ENCODE assay signal across 1 cellular context in the genomic region with DNA sequence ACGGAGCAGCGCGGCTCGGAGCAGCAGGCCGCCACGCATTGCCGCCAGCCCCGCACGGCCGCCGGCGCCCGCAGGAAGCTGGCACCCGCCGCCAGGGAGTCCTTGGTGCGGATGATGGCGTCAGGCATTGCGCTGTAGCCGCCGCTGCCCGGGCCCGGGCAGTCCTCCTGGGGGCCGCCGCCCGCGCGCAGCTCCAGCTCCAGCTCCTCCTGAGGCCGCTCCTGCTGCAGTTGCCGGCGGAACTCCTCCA.
TF ChIP-seq lines count a peak whose summit lies in the region.

No MANE protein-coding gene starts in this region.

TF ChIP-seq in HepG2, 621 proteins besides CTCF, POLR2A, EP300 and RAD21 (continues in another document):
- TF ChIP-seq, protein P1, sequence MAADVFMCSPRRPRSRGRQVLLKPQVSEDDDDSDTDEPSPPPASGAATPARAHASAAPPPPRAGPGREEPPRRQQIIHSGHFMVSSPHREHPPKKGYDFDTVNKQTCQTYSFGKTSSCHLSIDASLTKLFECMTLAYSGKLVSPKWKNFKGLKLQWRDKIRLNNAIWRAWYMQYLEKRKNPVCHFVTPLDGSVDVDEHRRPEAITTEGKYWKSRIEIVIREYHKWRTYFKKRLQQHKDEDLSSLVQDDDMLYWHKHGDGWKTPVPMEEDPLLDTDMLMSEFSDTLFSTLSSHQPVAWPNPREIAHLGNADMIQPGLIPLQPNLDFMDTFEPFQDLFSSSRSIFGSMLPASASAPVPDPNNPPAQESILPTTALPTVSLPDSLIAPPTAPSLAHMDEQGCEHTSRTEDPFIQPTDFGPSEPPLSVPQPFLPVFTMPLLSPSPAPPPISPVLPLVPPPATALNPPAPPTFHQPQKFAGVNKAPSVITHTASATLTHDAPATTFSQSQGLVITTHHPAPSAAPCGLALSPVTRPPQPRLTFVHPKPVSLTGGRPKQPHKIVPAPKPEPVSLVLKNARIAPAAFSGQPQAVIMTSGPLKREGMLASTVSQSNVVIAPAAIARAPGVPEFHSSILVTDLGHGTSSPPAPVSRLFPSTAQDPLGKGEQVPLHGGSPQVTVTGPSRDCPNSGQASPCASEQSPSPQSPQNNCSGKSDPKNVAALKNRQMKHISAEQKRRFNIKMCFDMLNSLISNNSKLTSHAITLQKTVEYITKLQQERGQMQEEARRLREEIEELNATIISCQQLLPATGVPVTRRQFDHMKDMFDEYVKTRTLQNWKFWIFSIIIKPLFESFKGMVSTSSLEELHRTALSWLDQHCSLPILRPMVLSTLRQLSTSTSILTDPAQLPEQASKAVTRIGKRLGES (CRISPR knock-in tag; IDR thresholded peaks at IDR 0.05; ENCODE audit: borderline replicate concordance) = no peak
- TF ChIP-seq ZNF12 (CRISPR knock-in tag; IDR thresholded peaks at IDR 0.05) (0 out of 2 replicates have a peak, but pooled peaks have one; percentile 1), SNRNP70 (IDR thresholded peaks at IDR 0.05; ENCODE audit: low read depth, low read length) (no peak), ZNF816 (CRISPR knock-in tag; IDR thresholded peaks at IDR 0.05; ENCODE audit: borderline replicate concordance) (no peak), ZNF441 (CRISPR knock-in tag; IDR thresholded peaks at IDR 0.05; ENCODE audit: borderline replicate concordance) (0 out of 2 replicates have a peak, but pooled peaks have one; percentile 1), ZNF292 (CRISPR knock-in tag; IDR thresholded peaks at IDR 0.05; ENCODE audit: borderline replicate concordance, low read depth) (no peak), JUN (CRISPR knock-in tag; IDR thresholded peaks at IDR 0.05) (no peak), CBFB (CRISPR knock-in tag; IDR thresholded peaks at IDR 0.05) (no peak), KAT8 (CRISPR knock-in tag; IDR thresholded peaks at IDR 0.05) (no peak), YEATS4 (CRISPR knock-in tag; IDR thresholded peaks at IDR 0.05; ENCODE audit: borderline replicate concordance) (no peak), SUZ12 (IDR thresholded peaks at IDR 0.05; ENCODE audit: low read depth, low read length) (no peak), ZMYM4 (CRISPR knock-in tag; IDR thresholded peaks at IDR 0.05) (no peak), KDM5B (CRISPR knock-in tag; IDR thresholded peaks at IDR 0.05; ENCODE audit: borderline replicate concordance) (0 out of 2 replicates have a peak, but pooled peaks have one; percentile 21), FLYWCH1 (CRISPR knock-in tag; IDR thresholded peaks at IDR 0.05) (no peak), MIER2 (CRISPR knock-in tag; IDR thresholded peaks at IDR 0.05) (no peak), KMT2A (CRISPR knock-in tag; IDR thresholded peaks at IDR 0.05) (peak; percentile 9; the same call in 1 of the 2 replicates), ATRX (CRISPR knock-in tag; IDR thresholded peaks at IDR 0.05; ENCODE audit: borderline replicate concordance) (no peak), STAT5B (CRISPR knock-in tag; IDR thresholded peaks at IDR 0.05) (no peak), ZNF274 (CRISPR knock-in tag; IDR thresholded peaks at IDR 0.05) (no peak), ZNF776 (CRISPR knock-in tag; IDR thresholded peaks at IDR 0.05) (peak; percentile 46; the same call in 1 of the 2 replicates), SRSF1 (optimal IDR thresholded peaks at IDR 0.05; ENCODE audit: low read depth, low read length) (no peak), MTA1 (CRISPR knock-in tag; IDR thresholded peaks at IDR 0.05; ENCODE audit: borderline replicate concordance) (0 out of 2 replicates have a peak, but pooled peaks have one; percentile 3), BHLHE40 (IDR thresholded peaks at IDR 0.05; ENCODE audit: low read length) (0 out of 2 replicates have a peak, but pooled peaks have one; percentile 12), ZNF180 (CRISPR knock-in tag; IDR thresholded peaks at IDR 0.05; ENCODE audit: borderline replicate concordance, low read depth) (no peak), POLR2G (IDR thresholded peaks at IDR 0.05; ENCODE audit: low read depth, low read length) (no peak)
- TF ChIP-seq, protein P2, sequence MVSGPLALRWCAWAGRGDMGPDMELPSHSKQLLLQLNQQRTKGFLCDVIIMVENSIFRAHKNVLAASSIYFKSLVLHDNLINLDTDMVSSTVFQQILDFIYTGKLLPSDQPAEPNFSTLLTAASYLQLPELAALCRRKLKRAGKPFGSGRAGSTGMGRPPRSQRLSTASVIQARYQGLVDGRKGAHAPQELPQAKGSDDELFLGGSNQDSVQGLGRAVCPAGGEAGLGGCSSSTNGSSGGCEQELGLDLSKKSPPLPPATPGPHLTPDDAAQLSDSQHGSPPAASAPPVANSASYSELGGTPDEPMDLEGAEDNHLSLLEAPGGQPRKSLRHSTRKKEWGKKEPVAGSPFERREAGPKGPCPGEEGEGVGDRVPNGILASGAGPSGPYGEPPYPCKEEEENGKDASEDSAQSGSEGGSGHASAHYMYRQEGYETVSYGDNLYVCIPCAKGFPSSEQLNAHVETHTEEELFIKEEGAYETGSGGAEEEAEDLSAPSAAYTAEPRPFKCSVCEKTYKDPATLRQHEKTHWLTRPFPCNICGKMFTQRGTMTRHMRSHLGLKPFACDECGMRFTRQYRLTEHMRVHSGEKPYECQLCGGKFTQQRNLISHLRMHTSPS (CRISPR knock-in tag; IDR thresholded peaks at IDR 0.05; ENCODE audit: low read depth) = no peak
- TF ChIP-seq, protein P3, sequence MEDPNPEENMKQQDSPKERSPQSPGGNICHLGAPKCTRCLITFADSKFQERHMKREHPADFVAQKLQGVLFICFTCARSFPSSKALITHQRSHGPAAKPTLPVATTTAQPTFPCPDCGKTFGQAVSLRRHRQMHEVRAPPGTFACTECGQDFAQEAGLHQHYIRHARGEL (CRISPR knock-in tag; IDR thresholded peaks at IDR 0.05) = no peak
- TF ChIP-seq, protein P4, sequence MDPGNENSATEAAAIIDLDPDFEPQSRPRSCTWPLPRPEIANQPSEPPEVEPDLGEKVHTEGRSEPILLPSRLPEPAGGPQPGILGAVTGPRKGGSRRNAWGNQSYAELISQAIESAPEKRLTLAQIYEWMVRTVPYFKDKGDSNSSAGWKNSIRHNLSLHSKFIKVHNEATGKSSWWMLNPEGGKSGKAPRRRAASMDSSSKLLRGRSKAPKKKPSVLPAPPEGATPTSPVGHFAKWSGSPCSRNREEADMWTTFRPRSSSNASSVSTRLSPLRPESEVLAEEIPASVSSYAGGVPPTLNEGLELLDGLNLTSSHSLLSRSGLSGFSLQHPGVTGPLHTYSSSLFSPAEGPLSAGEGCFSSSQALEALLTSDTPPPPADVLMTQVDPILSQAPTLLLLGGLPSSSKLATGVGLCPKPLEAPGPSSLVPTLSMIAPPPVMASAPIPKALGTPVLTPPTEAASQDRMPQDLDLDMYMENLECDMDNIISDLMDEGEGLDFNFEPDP (CRISPR knock-in tag; conservative IDR thresholded peaks at IDR 0.05) = 0 out of 2 replicates have a peak, but pooled peaks have one; percentile 65
- TF ChIP-seq, protein P5, sequence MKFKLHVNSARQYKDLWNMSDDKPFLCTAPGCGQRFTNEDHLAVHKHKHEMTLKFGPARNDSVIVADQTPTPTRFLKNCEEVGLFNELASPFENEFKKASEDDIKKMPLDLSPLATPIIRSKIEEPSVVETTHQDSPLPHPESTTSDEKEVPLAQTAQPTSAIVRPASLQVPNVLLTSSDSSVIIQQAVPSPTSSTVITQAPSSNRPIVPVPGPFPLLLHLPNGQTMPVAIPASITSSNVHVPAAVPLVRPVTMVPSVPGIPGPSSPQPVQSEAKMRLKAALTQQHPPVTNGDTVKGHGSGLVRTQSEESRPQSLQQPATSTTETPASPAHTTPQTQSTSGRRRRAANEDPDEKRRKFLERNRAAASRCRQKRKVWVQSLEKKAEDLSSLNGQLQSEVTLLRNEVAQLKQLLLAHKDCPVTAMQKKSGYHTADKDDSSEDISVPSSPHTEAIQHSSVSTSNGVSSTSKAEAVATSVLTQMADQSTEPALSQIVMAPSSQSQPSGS (CRISPR knock-in tag; IDR thresholded peaks at IDR 0.05) = no peak
- TF ChIP-seq, protein P6, sequence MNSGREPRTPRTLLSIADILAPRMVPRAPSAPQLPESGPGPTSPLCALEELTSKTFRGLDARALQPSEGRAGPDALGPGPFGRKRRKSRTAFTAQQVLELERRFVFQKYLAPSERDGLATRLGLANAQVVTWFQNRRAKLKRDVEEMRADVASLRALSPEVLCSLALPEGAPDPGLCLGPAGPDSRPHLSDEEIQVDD (CRISPR knock-in tag; IDR thresholded peaks at IDR 0.05; ENCODE audit: borderline replicate concordance) = no peak
- TF ChIP-seq, protein P7, sequence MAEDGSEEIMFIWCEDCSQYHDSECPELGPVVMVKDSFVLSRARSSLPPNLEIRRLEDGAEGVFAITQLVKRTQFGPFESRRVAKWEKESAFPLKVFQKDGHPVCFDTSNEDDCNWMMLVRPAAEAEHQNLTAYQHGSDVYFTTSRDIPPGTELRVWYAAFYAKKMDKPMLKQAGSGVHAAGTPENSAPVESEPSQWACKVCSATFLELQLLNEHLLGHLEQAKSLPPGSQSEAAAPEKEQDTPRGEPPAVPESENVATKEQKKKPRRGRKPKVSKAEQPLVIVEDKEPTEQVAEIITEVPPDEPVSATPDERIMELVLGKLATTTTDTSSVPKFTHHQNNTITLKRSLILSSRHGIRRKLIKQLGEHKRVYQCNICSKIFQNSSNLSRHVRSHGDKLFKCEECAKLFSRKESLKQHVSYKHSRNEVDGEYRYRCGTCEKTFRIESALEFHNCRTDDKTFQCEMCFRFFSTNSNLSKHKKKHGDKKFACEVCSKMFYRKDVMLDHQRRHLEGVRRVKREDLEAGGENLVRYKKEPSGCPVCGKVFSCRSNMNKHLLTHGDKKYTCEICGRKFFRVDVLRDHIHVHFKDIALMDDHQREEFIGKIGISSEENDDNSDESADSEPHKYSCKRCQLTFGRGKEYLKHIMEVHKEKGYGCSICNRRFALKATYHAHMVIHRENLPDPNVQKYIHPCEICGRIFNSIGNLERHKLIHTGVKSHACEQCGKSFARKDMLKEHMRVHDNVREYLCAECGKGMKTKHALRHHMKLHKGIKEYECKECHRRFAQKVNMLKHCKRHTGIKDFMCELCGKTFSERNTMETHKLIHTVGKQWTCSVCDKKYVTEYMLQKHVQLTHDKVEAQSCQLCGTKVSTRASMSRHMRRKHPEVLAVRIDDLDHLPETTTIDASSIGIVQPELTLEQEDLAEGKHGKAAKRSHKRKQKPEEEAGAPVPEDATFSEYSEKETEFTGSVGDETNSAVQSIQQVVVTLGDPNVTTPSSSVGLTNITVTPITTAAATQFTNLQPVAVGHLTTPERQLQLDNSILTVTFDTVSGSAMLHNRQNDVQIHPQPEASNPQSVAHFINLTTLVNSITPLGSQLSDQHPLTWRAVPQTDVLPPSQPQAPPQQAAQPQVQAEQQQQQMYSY (CRISPR knock-in tag; IDR thresholded peaks at IDR 0.05) = no peak
- TF ChIP-seq, protein P8, sequence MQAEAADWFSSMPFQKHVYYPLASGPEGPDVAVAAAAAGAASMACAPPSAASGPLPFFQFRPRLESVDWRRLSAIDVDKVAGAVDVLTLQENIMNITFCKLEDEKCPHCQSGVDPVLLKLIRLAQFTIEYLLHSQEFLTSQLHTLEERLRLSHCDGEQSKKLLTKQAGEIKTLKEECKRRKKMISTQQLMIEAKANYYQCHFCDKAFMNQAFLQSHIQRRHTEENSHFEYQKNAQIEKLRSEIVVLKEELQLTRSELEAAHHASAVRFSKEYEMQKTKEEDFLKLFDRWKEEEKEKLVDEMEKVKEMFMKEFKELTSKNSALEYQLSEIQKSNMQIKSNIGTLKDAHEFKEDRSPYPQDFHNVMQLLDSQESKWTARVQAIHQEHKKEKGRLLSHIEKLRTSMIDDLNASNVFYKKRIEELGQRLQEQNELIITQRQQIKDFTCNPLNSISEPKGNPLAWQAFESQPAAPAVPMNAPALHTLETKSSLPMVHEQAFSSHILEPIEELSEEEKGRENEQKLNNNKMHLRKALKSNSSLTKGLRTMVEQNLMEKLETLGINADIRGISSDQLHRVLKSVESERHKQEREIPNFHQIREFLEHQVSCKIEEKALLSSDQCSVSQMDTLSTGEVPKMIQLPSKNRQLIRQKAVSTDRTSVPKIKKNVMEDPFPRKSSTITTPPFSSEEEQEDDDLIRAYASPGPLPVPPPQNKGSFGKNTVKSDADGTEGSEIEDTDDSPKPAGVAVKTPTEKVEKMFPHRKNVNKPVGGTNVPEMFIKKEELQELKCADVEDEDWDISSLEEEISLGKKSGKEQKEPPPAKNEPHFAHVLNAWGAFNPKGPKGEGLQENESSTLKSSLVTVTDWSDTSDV (CRISPR knock-in tag; IDR thresholded peaks at IDR 0.05) = no peak
- TF ChIP-seq, protein P9, sequence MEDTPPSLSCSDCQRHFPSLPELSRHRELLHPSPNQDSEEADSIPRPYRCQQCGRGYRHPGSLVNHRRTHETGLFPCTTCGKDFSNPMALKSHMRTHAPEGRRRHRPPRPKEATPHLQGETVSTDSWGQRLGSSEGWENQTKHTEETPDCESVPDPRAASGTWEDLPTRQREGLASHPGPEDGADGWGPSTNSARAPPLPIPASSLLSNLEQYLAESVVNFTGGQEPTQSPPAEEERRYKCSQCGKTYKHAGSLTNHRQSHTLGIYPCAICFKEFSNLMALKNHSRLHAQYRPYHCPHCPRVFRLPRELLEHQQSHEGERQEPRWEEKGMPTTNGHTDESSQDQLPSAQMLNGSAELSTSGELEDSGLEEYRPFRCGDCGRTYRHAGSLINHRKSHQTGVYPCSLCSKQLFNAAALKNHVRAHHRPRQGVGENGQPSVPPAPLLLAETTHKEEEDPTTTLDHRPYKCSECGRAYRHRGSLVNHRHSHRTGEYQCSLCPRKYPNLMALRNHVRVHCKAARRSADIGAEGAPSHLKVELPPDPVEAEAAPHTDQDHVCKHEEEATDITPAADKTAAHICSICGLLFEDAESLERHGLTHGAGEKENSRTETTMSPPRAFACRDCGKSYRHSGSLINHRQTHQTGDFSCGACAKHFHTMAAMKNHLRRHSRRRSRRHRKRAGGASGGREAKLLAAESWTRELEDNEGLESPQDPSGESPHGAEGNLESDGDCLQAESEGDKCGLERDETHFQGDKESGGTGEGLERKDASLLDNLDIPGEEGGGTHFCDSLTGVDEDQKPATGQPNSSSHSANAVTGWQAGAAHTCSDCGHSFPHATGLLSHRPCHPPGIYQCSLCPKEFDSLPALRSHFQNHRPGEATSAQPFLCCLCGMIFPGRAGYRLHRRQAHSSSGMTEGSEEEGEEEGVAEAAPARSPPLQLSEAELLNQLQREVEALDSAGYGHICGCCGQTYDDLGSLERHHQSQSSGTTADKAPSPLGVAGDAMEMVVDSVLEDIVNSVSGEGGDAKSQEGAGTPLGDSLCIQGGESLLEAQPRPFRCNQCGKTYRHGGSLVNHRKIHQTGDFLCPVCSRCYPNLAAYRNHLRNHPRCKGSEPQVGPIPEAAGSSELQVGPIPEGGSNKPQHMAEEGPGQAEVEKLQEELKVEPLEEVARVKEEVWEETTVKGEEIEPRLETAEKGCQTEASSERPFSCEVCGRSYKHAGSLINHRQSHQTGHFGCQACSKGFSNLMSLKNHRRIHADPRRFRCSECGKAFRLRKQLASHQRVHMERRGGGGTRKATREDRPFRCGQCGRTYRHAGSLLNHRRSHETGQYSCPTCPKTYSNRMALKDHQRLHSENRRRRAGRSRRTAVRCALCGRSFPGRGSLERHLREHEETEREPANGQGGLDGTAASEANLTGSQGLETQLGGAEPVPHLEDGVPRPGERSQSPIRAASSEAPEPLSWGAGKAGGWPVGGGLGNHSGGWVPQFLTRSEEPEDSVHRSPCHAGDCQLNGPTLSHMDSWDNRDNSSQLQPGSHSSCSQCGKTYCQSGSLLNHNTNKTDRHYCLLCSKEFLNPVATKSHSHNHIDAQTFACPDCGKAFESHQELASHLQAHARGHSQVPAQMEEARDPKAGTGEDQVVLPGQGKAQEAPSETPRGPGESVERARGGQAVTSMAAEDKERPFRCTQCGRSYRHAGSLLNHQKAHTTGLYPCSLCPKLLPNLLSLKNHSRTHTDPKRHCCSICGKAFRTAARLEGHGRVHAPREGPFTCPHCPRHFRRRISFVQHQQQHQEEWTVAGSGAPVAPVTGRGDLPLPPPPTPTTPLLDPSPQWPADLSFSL (CRISPR knock-in tag; IDR thresholded peaks at IDR 0.05) = no peak
- TF ChIP-seq, protein P10, sequence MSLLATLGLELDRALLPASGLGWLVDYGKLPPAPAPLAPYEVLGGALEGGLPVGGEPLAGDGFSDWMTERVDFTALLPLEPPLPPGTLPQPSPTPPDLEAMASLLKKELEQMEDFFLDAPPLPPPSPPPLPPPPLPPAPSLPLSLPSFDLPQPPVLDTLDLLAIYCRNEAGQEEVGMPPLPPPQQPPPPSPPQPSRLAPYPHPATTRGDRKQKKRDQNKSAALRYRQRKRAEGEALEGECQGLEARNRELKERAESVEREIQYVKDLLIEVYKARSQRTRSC (CRISPR knock-in tag; IDR thresholded peaks at IDR 0.05; ENCODE audit: low read depth) = no peak
